In genomic region chr7:601573-602340, GRCh38 we compare ENCODE assay signal across 8 cellular contexts.
DNase-seq lines count a peak whose midpoint lies in the region; ATAC-seq and TF ChIP-seq lines count a peak whose summit lies in the region.

No MANE protein-coding gene starts in this region.

- H3K4me3 Mint-ChIP-seq in endothelial cell (ENCODE audit: unreplicated experiment) = no peak overlapping the region

- peaks cover 10% of the 10 kb centered on the region for H3K4me1 Mint-ChIP-seq in endothelial cell (ENCODE audit: unreplicated experiment)

- ATAC-seq in GM18511 (IDR thresholded peaks at IDR 0.05; ENCODE audit: unreplicated experiment) = peak; percentile 62
- ATAC-seq in HG03108 (IDR thresholded peaks at IDR 0.05; ENCODE audit: unreplicated experiment) = peak; percentile 49
- ATAC-seq in esophagus mucosa = peak; percentile 32

- peaks cover 2% of the 10 kb centered on the region for H3K27me3 Mint-ChIP-seq in endothelial cell (ENCODE audit: unreplicated experiment)

- no peak overlapping the region for H3K27ac Mint-ChIP-seq in endothelial cell (ENCODE audit: unreplicated experiment)

- H3K36me3 Mint-ChIP-seq in endothelial cell (ENCODE audit: low read depth, unreplicated experiment) = peaks cover 5% of the 10 kb centered on the region

- TF ChIP-seq CTCF in endothelial cell (IDR thresholded peaks at IDR 0.05; ENCODE audit: unreplicated experiment) = no peak

- peak; percentile 57 to 60 for DNase-seq in activated CD8-positive, alpha-beta memory T cell treated with anti-CD3 and anti-CD28 coated beads for 1 hour (ENCODE audit: extremely low read depth in 1 of 2, low read depth in 1 of 2)
- DNase-seq in stimulated activated CD4-positive, alpha-beta T cell treated with anti-CD3 and anti-CD28 coated beads, Interleukin-15, amount 100 ng/mL, for 1 hour (ENCODE audit: low read depth in 1 of 2, low spot score in 1 of 2) = peak; percentile 69 to 86
- DNase-seq in endothelial cell (ENCODE audit: low spot score) (no peak), putamen (ENCODE audit: low spot score) (no peak), dedifferentiated amniotic fluid mesenchymal stem cell (ENCODE audit: extremely low spot score) (no peak)

- no peaks in the 10 kb centered on the region for H3K9me3 Mint-ChIP-seq in endothelial cell (ENCODE audit: unreplicated experiment)

Comparison
In these comparisons a context has a peak if more than half of its experiments do, and no peak if none do; other contexts are left out.
1. DNase-seq: peak in activated CD8-positive, alpha-beta memory T cell treated with anti-CD3 and anti-CD28 coated beads for 1 hour (2 of 2) and stimulated activated CD4-positive, alpha-beta T cell treated with anti-CD3 and anti-CD28 coated beads, Interleukin-15, amount 100 ng/mL, for 1 hour (2 of 2); none in endothelial cell (single experiment), putamen (single experiment) and dedifferentiated amniotic fluid mesenchymal stem cell (single experiment).
2. Peak in every context shown above with its lines, with median percentiles within 50 percentile points of each other: ATAC-seq.